2 cellular contexts compared by ENCODE assay signal in the genomic region with DNA sequence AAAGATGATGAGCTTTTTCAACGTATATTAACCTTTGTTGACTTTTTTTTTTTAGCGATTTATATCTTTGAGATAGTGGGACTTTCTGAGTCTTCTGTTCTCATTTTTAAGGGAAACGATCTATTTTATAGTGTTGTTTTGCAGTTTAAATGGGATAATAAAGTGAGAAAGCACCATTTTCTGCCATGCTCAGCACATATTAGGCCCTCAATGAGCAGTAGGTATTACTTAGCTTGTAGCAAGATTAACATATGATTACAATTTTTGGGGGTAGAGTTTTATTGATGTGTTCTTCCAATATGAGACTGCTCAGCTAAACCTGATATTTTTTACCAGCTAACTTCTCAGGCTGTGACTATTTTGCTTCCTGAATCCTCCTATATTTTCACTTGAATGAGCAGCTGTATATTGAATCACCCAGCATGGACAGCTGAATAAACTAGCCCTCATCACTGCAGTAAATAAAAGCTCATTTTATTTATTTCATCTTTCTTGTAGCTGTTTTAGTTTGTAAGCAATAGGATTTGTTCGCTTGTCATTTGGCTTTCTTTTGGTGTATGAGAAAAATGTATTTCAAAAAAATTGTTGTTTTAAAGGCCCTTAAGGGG.
TF ChIP-seq lines count a peak whose summit lies in the region.

No MANE protein-coding gene starts in this region.

TF ChIP-seq in GM23338, 12 proteins besides CTCF, POLR2A, EP300 and RAD21 (continued from another document):
- TF ChIP-seq, protein P1, sequence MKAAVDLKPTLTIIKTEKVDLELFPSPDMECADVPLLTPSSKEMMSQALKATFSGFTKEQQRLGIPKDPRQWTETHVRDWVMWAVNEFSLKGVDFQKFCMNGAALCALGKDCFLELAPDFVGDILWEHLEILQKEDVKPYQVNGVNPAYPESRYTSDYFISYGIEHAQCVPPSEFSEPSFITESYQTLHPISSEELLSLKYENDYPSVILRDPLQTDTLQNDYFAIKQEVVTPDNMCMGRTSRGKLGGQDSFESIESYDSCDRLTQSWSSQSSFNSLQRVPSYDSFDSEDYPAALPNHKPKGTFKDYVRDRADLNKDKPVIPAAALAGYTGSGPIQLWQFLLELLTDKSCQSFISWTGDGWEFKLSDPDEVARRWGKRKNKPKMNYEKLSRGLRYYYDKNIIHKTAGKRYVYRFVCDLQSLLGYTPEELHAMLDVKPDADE (IDR thresholded peaks at IDR 0.05), result no peak

TF ChIP-seq in WTC11, 78 proteins besides CTCF, POLR2A, EP300 and RAD21 (continued from another document):
- TF ChIP-seq EMX1 (CRISPR knock-in tag; IDR thresholded peaks at IDR 0.05) (no peak), ZNF396 (CRISPR knock-in tag; IDR thresholded peaks at IDR 0.05; ENCODE audit: borderline replicate concordance) (no peak)
- TF ChIP-seq, protein P2, sequence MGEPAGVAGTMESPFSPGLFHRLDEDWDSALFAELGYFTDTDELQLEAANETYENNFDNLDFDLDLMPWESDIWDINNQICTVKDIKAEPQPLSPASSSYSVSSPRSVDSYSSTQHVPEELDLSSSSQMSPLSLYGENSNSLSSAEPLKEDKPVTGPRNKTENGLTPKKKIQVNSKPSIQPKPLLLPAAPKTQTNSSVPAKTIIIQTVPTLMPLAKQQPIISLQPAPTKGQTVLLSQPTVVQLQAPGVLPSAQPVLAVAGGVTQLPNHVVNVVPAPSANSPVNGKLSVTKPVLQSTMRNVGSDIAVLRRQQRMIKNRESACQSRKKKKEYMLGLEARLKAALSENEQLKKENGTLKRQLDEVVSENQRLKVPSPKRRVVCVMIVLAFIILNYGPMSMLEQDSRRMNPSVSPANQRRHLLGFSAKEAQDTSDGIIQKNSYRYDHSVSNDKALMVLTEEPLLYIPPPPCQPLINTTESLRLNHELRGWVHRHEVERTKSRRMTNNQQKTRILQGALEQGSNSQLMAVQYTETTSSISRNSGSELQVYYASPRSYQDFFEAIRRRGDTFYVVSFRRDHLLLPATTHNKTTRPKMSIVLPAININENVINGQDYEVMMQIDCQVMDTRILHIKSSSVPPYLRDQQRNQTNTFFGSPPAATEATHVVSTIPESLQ (CRISPR knock-in tag; IDR thresholded peaks at IDR 0.05), result no peak
- TF ChIP-seq, protein P3, sequence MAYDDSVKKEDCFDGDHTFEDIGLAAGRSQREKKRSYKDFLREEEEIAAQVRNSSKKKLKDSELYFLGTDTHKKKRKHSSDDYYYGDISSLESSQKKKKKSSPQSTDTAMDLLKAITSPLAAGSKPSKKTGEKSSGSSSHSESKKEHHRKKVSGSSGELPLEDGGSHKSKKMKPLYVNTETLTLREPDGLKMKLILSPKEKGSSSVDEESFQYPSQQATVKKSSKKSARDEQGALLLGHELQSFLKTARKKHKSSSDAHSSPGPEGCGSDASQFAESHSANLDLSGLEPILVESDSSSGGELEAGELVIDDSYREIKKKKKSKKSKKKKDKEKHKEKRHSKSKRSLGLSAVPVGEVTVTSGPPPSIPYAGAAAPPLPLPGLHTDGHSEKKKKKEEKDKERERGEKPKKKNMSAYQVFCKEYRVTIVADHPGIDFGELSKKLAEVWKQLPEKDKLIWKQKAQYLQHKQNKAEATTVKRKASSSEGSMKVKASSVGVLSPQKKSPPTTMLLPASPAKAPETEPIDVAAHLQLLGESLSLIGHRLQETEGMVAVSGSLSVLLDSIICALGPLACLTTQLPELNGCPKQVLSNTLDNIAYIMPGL (CRISPR knock-in tag; IDR thresholded peaks at IDR 0.05), result no peak
- TF ChIP-seq, protein P4, sequence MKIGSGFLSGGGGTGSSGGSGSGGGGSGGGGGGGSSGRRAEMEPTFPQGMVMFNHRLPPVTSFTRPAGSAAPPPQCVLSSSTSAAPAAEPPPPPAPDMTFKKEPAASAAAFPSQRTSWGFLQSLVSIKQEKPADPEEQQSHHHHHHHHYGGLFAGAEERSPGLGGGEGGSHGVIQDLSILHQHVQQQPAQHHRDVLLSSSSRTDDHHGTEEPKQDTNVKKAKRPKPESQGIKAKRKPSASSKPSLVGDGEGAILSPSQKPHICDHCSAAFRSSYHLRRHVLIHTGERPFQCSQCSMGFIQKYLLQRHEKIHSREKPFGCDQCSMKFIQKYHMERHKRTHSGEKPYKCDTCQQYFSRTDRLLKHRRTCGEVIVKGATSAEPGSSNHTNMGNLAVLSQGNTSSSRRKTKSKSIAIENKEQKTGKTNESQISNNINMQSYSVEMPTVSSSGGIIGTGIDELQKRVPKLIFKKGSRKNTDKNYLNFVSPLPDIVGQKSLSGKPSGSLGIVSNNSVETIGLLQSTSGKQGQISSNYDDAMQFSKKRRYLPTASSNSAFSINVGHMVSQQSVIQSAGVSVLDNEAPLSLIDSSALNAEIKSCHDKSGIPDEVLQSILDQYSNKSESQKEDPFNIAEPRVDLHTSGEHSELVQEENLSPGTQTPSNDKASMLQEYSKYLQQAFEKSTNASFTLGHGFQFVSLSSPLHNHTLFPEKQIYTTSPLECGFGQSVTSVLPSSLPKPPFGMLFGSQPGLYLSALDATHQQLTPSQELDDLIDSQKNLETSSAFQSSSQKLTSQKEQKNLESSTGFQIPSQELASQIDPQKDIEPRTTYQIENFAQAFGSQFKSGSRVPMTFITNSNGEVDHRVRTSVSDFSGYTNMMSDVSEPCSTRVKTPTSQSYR (CRISPR knock-in tag; IDR thresholded peaks at IDR 0.05), result no peak
TF ChIP-seq in WTC11: peak in this region for 0.
